ENCODE assay signal across 8 cellular contexts in genomic region chr1:11680270-11681070, GRCh38. TPM values are rescaled to one million over a fixed set of nuclear protein-coding genes. Genes with fewer than 3 reads are reported as not detected.
DNase-seq lines count a peak whose midpoint lies in the region; ATAC-seq and TF ChIP-seq lines count a peak whose summit lies in the region.

No MANE protein-coding gene starts in this region.

- H3K4me1 ChIP-seq in foreskin keratinocyte: peaks cover 3% of the 10 kb centered on the region

- H3K27me3 Mint-ChIP-seq in progenitor cell of endocrine pancreas: no peaks in the 10 kb centered on the region

- H3K36me3 Mint-ChIP-seq in progenitor cell of endocrine pancreas (ENCODE audit: insufficient read depth): peaks cover 4% of the 10 kb centered on the region

- H3K27ac ChIP-seq in 22Rv1 (peak overlapping the region; percentile 80), VCaP (peak overlapping the region; percentile 78), foreskin keratinocyte (peak overlapping the region; percentile 11)

- H3K4me1 Mint-ChIP-seq in progenitor cell of endocrine pancreas (ENCODE audit: low read depth): peaks cover 7% of the 10 kb centered on the region

- peak; percentile 10 for ATAC-seq in GM18861 (IDR thresholded peaks at IDR 0.05; ENCODE audit: unreplicated experiment)
- ATAC-seq in HG03103 (IDR thresholded peaks at IDR 0.05; ENCODE audit: low read depth, unreplicated experiment): peak; percentile 10
- ATAC-seq in foreskin keratinocyte: peak; percentile 64

- H3K27ac Mint-ChIP-seq in progenitor cell of endocrine pancreas: no peak overlapping the region

- TF ChIP-seq CTCF in 22Rv1 (IDR thresholded peaks at IDR 0.05) (no peak), VCaP (conservative IDR thresholded peaks at IDR 0.05) (no peak), foreskin keratinocyte (conservative IDR thresholded peaks at IDR 0.05) (no peak), progenitor cell of endocrine pancreas (IDR thresholded peaks at IDR 0.05; ENCODE audit: unreplicated experiment) (no peak)

- H3K4me3 Mint-ChIP-seq in progenitor cell of endocrine pancreas (ENCODE audit: low read depth): peak overlapping the region; percentile 81

- DNase-seq in foreskin keratinocyte: no peak
- DNase-seq in progenitor cell of endocrine pancreas (ENCODE audit: low spot score, unreplicated experiment): no peak
- no peak for DNase-seq in LoVo (ENCODE audit: low spot score)
- DNase-seq in effector CD8-positive, alpha-beta T cell (lab: John Stamatoyannopoulos, UW): no peak

- no peaks in the 10 kb centered on the region for H3K9me3 Mint-ChIP-seq in progenitor cell of endocrine pancreas (ENCODE audit: low read depth)

- peaks cover 25% of the 10 kb centered on the region for H3K27me3 ChIP-seq in foreskin keratinocyte

RNA-seq across cellular contexts. Expression of gene MAD2L2, which starts 0.5 kb away (rescaled TPM):
- total RNA-seq in foreskin keratinocyte: 51.5 and 55.9 TPM in 2 replicates
- 73.8 and 74.5 TPM in 2 replicates for polyA plus RNA-seq in foreskin keratinocyte
- total RNA-seq in progenitor cell of endocrine pancreas: 105 and 113 TPM in 2 replicates

RNA-seq across cellular contexts. Expression of gene DRAXIN, which starts 11.0 kb away (rescaled TPM):
- total RNA-seq in foreskin keratinocyte (not detected in 2 replicates), progenitor cell of endocrine pancreas (2.8 and 3.2 TPM in 2 replicates)
- not detected in 2 replicates for polyA plus RNA-seq in foreskin keratinocyte

RNA-seq across cellular contexts. Expression of gene FBXO6, which starts 16.5 kb away (rescaled TPM):
- total RNA-seq in foreskin keratinocyte (10.4 and 11.6 TPM in 2 replicates), progenitor cell of endocrine pancreas (2.4 and 3.8 TPM in 2 replicates)
- polyA plus RNA-seq in foreskin keratinocyte: 14.6 and 16.5 TPM in 2 replicates

RNA-seq across cellular contexts. Expression of gene FBXO44, which starts 25.8 kb away (rescaled TPM):
- total RNA-seq in foreskin keratinocyte (23.3 and 23.8 TPM in 2 replicates), progenitor cell of endocrine pancreas (19.1 and 21.5 TPM in 2 replicates)
- polyA plus RNA-seq in foreskin keratinocyte: 29.4 and 31.2 TPM in 2 replicates

RNA-seq across cellular contexts. Expression of gene FBXO2, which starts 26.2 kb away (rescaled TPM):
- 30.9 and 35.0 TPM in 2 replicates for total RNA-seq in foreskin keratinocyte
- 42.6 and 57.7 TPM in 2 replicates for polyA plus RNA-seq in foreskin keratinocyte
- total RNA-seq in progenitor cell of endocrine pancreas: 5.6 and 6.3 TPM in 2 replicates

Comparison
In these comparisons a context has a peak if more than half of its experiments do, and no peak if none do; other contexts are left out.
1. H3K27ac ChIP-seq: peak in every context shown above with its lines; median percentile 80 in 22Rv1; 78 in VCaP; 11 in foreskin keratinocyte.
2. ATAC-seq: peak in every context shown above with its lines; median percentile 64 in foreskin keratinocyte; 10 in GM18861; 10 in HG03103.